24 cellular contexts compared by ENCODE assay signal in genomic region chr13:111850976-111851375, GRCh38.
"Had no signal": no experiment of that assay in that cellular context is flagged by ENCODE, and none has a peak within 500 bp of the region (broad histone marks: within the 10 kb centered on the region; RNA-seq: fewer than 3 reads in every experiment).

No MANE protein-coding gene starts in this region.

- H3K27ac ChIP-seq: colonic mucosa, coronary artery, dorsolateral prefrontal cortex, epithelial cell of prostate, esophagus squamous epithelium, foreskin keratinocyte, gastrocnemius medialis, gastroesophageal sphincter, heart left ventricle, heart right ventricle had no signal

- H3K27me3 ChIP-seq: colonic mucosa, foreskin keratinocyte had no signal

- DNase-seq: colonic mucosa; cortex of kidney; dermis blood vessel endothelial cell; dorsolateral prefrontal cortex; effector CD4-positive, alpha-beta T cell; effector CD8-positive, alpha-beta T cell; effector memory CD4-positive, alpha-beta T cell; effector memory CD8-positive, alpha-beta T cell; endodermal cell; erythroblast; esophagus squamous epithelium; foreskin fibroblast; foreskin keratinocyte; foreskin melanocyte; gastrocnemius medialis; glutamatergic neuron; head of caudate nucleus; heart left ventricle; heart right ventricle had no signal

- H3K9me3 ChIP-seq: colonic mucosa, esophagus squamous epithelium, gastrocnemius medialis had no signal

- H3K4me1 ChIP-seq: colonic mucosa, esophagus squamous epithelium, foreskin keratinocyte, gastrocnemius medialis, gastroesophageal sphincter had no signal

- H3K9me3 Mint-ChIP-seq: dendritic cell treated with granulocyte-macrophage colony-stimulating factor and Interleukin-4, amounts not matched to agents 40 ng/mL and 50 ng/mL, for 4 days; effector memory CD8-positive, alpha-beta T cell had no signal

- H3K36me3 ChIP-seq: colonic mucosa, esophagus squamous epithelium, gastrocnemius medialis, gastroesophageal sphincter, heart left ventricle, heart right ventricle had no signal

- ATAC-seq: effector memory CD8-positive, alpha-beta T cell; esophagus mucosa; foreskin keratinocyte; gastrocnemius medialis; gastroesophageal sphincter; heart left ventricle; heart right ventricle had no signal

- H3K4me3 ChIP-seq: colonic mucosa, coronary artery, dorsolateral prefrontal cortex, esophagus squamous epithelium, gastrocnemius medialis, gastroesophageal sphincter, heart left ventricle, heart right ventricle had no signal

- H3K4me3 Mint-ChIP-seq: dendritic cell treated with granulocyte-macrophage colony-stimulating factor and Interleukin-4, amounts not matched to agents 40 ng/mL and 50 ng/mL, for 4 days; effector memory CD8-positive, alpha-beta T cell; endodermal cell had no signal

- H3K27ac Mint-ChIP-seq: dendritic cell treated with granulocyte-macrophage colony-stimulating factor and Interleukin-4, amounts not matched to agents 40 ng/mL and 50 ng/mL, for 4 days; effector memory CD8-positive, alpha-beta T cell; endodermal cell had no signal
